Comparison of ENCODE assay signal across 9 cellular contexts in the genomic region with DNA sequence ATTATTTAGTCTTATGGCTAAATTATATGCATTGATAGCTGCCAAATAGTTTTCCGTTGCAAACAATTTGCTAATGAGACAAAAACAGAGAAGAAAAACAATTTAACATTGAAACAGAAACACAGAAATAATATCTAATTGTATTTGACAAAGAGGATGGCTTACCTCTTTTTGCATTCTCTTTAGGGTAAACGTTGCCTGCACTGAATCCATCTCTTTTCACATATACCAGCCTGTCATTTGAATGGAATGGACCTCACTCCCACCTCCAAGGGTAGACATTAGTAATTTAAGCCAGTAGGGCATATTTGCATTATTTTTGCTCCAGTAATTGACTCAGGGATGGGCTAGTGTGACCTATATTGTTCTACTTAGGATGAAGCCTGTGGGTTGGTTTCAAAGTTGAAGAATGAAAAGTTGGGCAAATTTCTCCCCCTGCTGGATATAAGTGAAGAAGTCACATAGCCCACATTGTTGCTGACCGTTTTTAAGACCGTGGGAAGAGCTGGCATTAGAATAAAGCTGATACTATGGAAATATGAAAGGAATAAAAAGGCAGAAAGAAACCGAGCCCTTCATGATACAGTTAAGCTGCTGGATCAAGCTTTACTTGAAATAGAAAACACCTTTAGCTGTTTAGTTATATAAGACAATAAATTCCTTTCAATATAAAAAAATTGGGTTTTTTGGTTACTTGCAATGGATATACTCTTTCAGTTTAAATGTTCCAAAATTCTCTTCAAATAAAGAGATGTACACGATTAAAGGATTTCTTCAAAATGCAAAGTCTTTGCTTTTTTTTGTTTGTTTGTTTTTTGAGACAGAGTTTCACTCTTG. TPM values are rescaled to one million over a fixed set of nuclear protein-coding genes. Genes with fewer than 3 reads are reported as not detected.
DNase-seq lines count a peak whose midpoint lies in the region; ATAC-seq and FAIRE-seq lines count a peak whose summit lies in the region.
"Had no signal": no experiment of that assay in that cellular context is flagged by ENCODE, and none has a peak within 500 bp of the region (broad histone marks: within the 10 kb centered on the region; RNA-seq: fewer than 3 reads in every experiment).

No MANE protein-coding gene starts in this region.

- no peaks in the 10 kb centered on the region for H3K9me3 Mint-ChIP-seq in activated T-helper 1 cell treated with anti-CD3 and anti-CD28 coated beads, Interleukin-12 subunit alpha, Interleukin-12 subunit beta, Interleukin-2, Interleukin-4 antibody, amounts not matched to agents 30 ng/mL and 10 ng/mL and 1 ng/mL, durations not matched to agents 14 hours and 24 hours and 36 hours
- H3K9me3 Mint-ChIP-seq: CD8-positive, alpha-beta memory T cell had no signal

- H3K4me1 Mint-ChIP-seq in activated T-helper 1 cell treated with anti-CD3 and anti-CD28 coated beads, Interleukin-12 subunit alpha, Interleukin-12 subunit beta, Interleukin-2, Interleukin-4 antibody, amounts not matched to agents 30 ng/mL and 10 ng/mL and 1 ng/mL, durations not matched to agents 14 hours and 24 hours and 36 hours (ENCODE audit: low read depth), result peaks cover 11% of the 10 kb centered on the region

- no peak overlapping the region for H3K27ac ChIP-seq in small intestine (ENCODE audit: low read depth in 1 of 2, low read length in 1 of 2)

- no peaks in the 10 kb centered on the region for H3K27me3 ChIP-seq in small intestine (ENCODE audit: control insufficient read depth in 2 of 2, insufficient read depth in 2 of 2, low read length in 2 of 2)

- intact Hi-C loops in activated T-helper 1 cell treated with anti-CD3 and anti-CD28 coated beads, Interleukin-12 subunit alpha, Interleukin-12 subunit beta, Interleukin-2, Interleukin-4 antibody, amounts not matched to agents 30 ng/mL and 10 ng/mL and 1 ng/mL, durations not matched to agents 14 hours and 24 hours and 36 hours (cut with micrococcal nuclease), result loop anchor here (1.0 to 10.0 kb wide), 6 partner anchors 27 to 1350 kb away; partner anchors contain the start of genes CCPG1, PIERCE2 and RSL24D1
- intact Hi-C loops in left ventricle myocardium superior (cut with micrococcal nuclease), result no loop called here

- DNase-seq in NCI-H1436 (lab: John Stamatoyannopoulos, UW) (peak; percentile 19), NCI-H1436 treated with DMSO at 0.1 percent for 48 hours (lab: John Stamatoyannopoulos, UW) (no peak), NCI-H1694 (lab: John Stamatoyannopoulos, UW) (peak; percentile 60), left ventricle myocardium superior (no peak), small intestine (peak; percentile 58)
- peak; percentile 1 for DNase-seq in activated T-helper 1 cell treated with anti-CD3 and anti-CD28 coated beads, Interleukin-12 subunit alpha, Interleukin-12 subunit beta, Interleukin-2, Interleukin-4 antibody, amounts not matched to agents 30 ng/mL and 10 ng/mL and 1 ng/mL, durations not matched to agents 14 hours and 24 hours and 36 hours (ENCODE audit: low spot score)
- no peak for DNase-seq in stimulated activated CD4-positive, alpha-beta T cell treated with anti-CD3 and anti-CD28 coated beads, Interleukin-4, amount 100 ng/mL, for 4 hours

- WGBS in small intestine, 3 donors, result 25 to 32% (median 26%) methylated on average over 6 of the region's 6 CpGs

- no peaks in the 10 kb centered on the region for H3K9me3 ChIP-seq in small intestine (ENCODE audit: control insufficient read depth, low read depth)

- no peak overlapping the region for H3K4me3 Mint-ChIP-seq in activated T-helper 1 cell treated with anti-CD3 and anti-CD28 coated beads, Interleukin-12 subunit alpha, Interleukin-12 subunit beta, Interleukin-2, Interleukin-4 antibody, amounts not matched to agents 30 ng/mL and 10 ng/mL and 1 ng/mL, durations not matched to agents 14 hours and 24 hours and 36 hours
- H3K4me3 Mint-ChIP-seq: CD8-positive, alpha-beta memory T cell had no signal

- H3K4me1 ChIP-seq in small intestine (ENCODE audit: control insufficient read depth in 2 of 2, insufficient read depth in 1 of 2, low read depth in 1 of 2, low read length in 1 of 2), result no peaks in the 10 kb centered on the region

- no peak overlapping the region for H3K4me3 ChIP-seq in small intestine (ENCODE audit: low read depth in 1 of 2, low read length in 2 of 2)

- H3K36me3 ChIP-seq in small intestine (ENCODE audit: control insufficient read depth in 2 of 2, insufficient read depth in 2 of 2, low read length in 2 of 2), result no peaks in the 10 kb centered on the region

- peaks cover 4% of the 10 kb centered on the region for H3K27me3 Mint-ChIP-seq in activated T-helper 1 cell treated with anti-CD3 and anti-CD28 coated beads, Interleukin-12 subunit alpha, Interleukin-12 subunit beta, Interleukin-2, Interleukin-4 antibody, amounts not matched to agents 30 ng/mL and 10 ng/mL and 1 ng/mL, durations not matched to agents 14 hours and 24 hours and 36 hours (ENCODE audit: insufficient read depth)

- H3K27ac Mint-ChIP-seq in activated T-helper 1 cell treated with anti-CD3 and anti-CD28 coated beads, Interleukin-12 subunit alpha, Interleukin-12 subunit beta, Interleukin-2, Interleukin-4 antibody, amounts not matched to agents 30 ng/mL and 10 ng/mL and 1 ng/mL, durations not matched to agents 14 hours and 24 hours and 36 hours, result no peak overlapping the region
- H3K27ac Mint-ChIP-seq: CD8-positive, alpha-beta memory T cell had no signal

- peak; percentile 60 for ATAC-seq in GM21423 (IDR thresholded peaks at IDR 0.05; ENCODE audit: unreplicated experiment)
- ATAC-seq in left ventricle myocardium superior, result peak; percentile 43

- no peak for FAIRE-seq in small intestine (lab: Jason Lieb, UNC)

- H3K36me3 Mint-ChIP-seq in activated T-helper 1 cell treated with anti-CD3 and anti-CD28 coated beads, Interleukin-12 subunit alpha, Interleukin-12 subunit beta, Interleukin-2, Interleukin-4 antibody, amounts not matched to agents 30 ng/mL and 10 ng/mL and 1 ng/mL, durations not matched to agents 14 hours and 24 hours and 36 hours (ENCODE audit: low read depth), result no peaks in the 10 kb centered on the region
- H3K36me3 Mint-ChIP-seq: CD8-positive, alpha-beta memory T cell had no signal

RNA-seq across cellular contexts. Expression of gene PIERCE2, which starts 26.9 kb away (rescaled TPM):
- not detected in 2 replicates for total RNA-seq in activated T-helper 1 cell treated with anti-CD3 and anti-CD28 coated beads, Interleukin-12 subunit alpha, Interleukin-12 subunit beta, Interleukin-2, Interleukin-4 antibody, amounts not matched to agents 30 ng/mL and 10 ng/mL and 1 ng/mL, durations not matched to agents 14 hours and 24 hours and 36 hours
- total RNA-seq in left ventricle myocardium superior, result 7.2 TPM
- polyA plus RNA-seq in small intestine, result 1 to 10 TPM; 3.0 to 6.7 (median 3.1) TPM
- polyA plus RNA-seq: CD8-positive, alpha-beta memory T cell had no signal

RNA-seq across cellular contexts. Expression of gene CCPG1, which starts 27.0 kb away (rescaled TPM):
- 15.0 TPM in 2 replicates for total RNA-seq in activated T-helper 1 cell treated with anti-CD3 and anti-CD28 coated beads, Interleukin-12 subunit alpha, Interleukin-12 subunit beta, Interleukin-2, Interleukin-4 antibody, amounts not matched to agents 30 ng/mL and 10 ng/mL and 1 ng/mL, durations not matched to agents 14 hours and 24 hours and 36 hours
- total RNA-seq in left ventricle myocardium superior, result 82.5 TPM
- 10 to 100 TPM in 1 of 3 donors, 1 to 10 TPM in 2; 4.7 to 24.2 (median 9.5) TPM for polyA plus RNA-seq in small intestine

Comparison
In these comparisons a context has a peak if more than half of its experiments do, and no peak if none do; other contexts are left out.
1. DNase-seq: peak in NCI-H1436 (single experiment), NCI-H1694 (single experiment), activated T-helper 1 cell treated with anti-CD3 and anti-CD28 coated beads, Interleukin-12 subunit alpha, Interleukin-12 subunit beta, Interleukin-2, Interleukin-4 antibody, amounts not matched to agents 30 ng/mL and 10 ng/mL and 1 ng/mL, durations not matched to agents 14 hours and 24 hours and 36 hours (single experiment) and small intestine (single experiment); none in NCI-H1436 treated with DMSO at 0.1 percent for 48 hours (single experiment), left ventricle myocardium superior (single experiment) and stimulated activated CD4-positive, alpha-beta T cell treated with anti-CD3 and anti-CD28 coated beads, Interleukin-4, amount 100 ng/mL, for 4 hours (0 of 2).